In genomic region chr4:24798036-24798610, GRCh38 we compare ENCODE assay signal across 32 cellular contexts. TPM values are rescaled to one million over a fixed set of nuclear protein-coding genes. Genes with fewer than 3 reads are reported as not detected.
"Had no signal": no experiment of that assay in that cellular context is flagged by ENCODE, and none has a peak within 500 bp of the region (broad histone marks: within the 10 kb centered on the region; RNA-seq: fewer than 3 reads in every experiment).

No MANE protein-coding gene starts in this region.

- H3K4me3 ChIP-seq: adrenal gland, PC-9 had no signal

- DNase-seq: activated B cell treated with CpG ODN at 0.5 μM for 24 hours; activated CD4-positive, alpha-beta memory T cell treated with anti-CD3 and anti-CD28 coated beads for 36 hours; activated CD4-positive, alpha-beta T cell treated with anti-CD3 and anti-CD28 coated beads for 4 hours; activated CD4-positive, alpha-beta T cell treated with anti-CD3 and anti-CD28 coated beads, Interleukin-2, amount 50 U/mL, for 1 hour; activated CD4-positive, CD25-positive, alpha-beta regulatory T cell treated with anti-CD3 and anti-CD28 coated beads, Interleukin-2, amount 50 U/mL, for 72 hours; activated CD8-positive, alpha-beta memory T cell treated with anti-CD3 and anti-CD28 coated beads, Interleukin-2, amount 50 U/mL, for 4 hours; activated gamma-delta T cell treated with Interleukin-2 at 50 U/mL for 16 hours; activated naive CD4-positive, alpha-beta T cell treated with anti-CD3 and anti-CD28 coated beads for 36 hours; activated T-cell treated with anti-CD3 and anti-CD28 coated beads for 4 hours; activated T-cell treated with anti-CD3 and anti-CD28 coated beads, Interleukin-2, amount 50 U/mL, for 4 hours; adrenal gland; Karpas-422; KBM-7; NCI-H1105; NCI-H1436; NCI-H1694; NCI-H1930; NCI-H2081 treated with DMSO at 0.1 percent for 48 hours; NCI-H510A; PC-9; Right ventricle myocardium superior; SW 1271; T-helper 1 cell; T-helper 2 cell; T-helper 9 cell had no signal

- H3K36me3 Mint-ChIP-seq: activated CD4-positive, alpha-beta memory T cell treated with anti-CD3 and anti-CD28 coated beads for 36 hours had no signal

- H3K4me1 Mint-ChIP-seq: activated B cell treated with CpG ODN at 0.5 μM for 24 hours had no signal

- H3K27ac Mint-ChIP-seq: activated B cell treated with CpG ODN at 0.5 μM for 24 hours; activated CD4-positive, alpha-beta memory T cell treated with anti-CD3 and anti-CD28 coated beads for 36 hours; activated naive CD4-positive, alpha-beta T cell treated with anti-CD3 and anti-CD28 coated beads for 36 hours; activated naive CD4-positive, alpha-beta T cell treated with anti-CD3 and anti-CD28 coated beads, Interleukin-2, amount 50 U/mL, for 72 hours; activated T-helper 1 cell treated with anti-CD3 and anti-CD28 coated beads, Interleukin-12 subunit alpha, Interleukin-12 subunit beta, Interleukin-2, Interleukin-4 antibody, amounts not matched to agents 30 ng/mL and 10 ng/mL and 1 ng/mL, durations not matched to agents 14 hours and 24 hours and 36 hours; brain had no signal

- H3K9me3 ChIP-seq: adrenal gland had no signal

- H3K36me3 ChIP-seq: adrenal gland had no signal

- H3K4me3 Mint-ChIP-seq: activated B cell treated with CpG ODN at 0.5 μM for 24 hours; activated CD4-positive, alpha-beta memory T cell treated with anti-CD3 and anti-CD28 coated beads for 36 hours; activated naive CD4-positive, alpha-beta T cell treated with anti-CD3 and anti-CD28 coated beads for 36 hours; activated T-cell treated with anti-CD3 and anti-CD28 coated beads, Interleukin-2, amount 50 U/mL, for 4 hours; activated T-helper 1 cell treated with anti-CD3 and anti-CD28 coated beads, Interleukin-12 subunit alpha, Interleukin-12 subunit beta, Interleukin-2, Interleukin-4 antibody, amounts not matched to agents 30 ng/mL and 10 ng/mL and 1 ng/mL, durations not matched to agents 14 hours and 24 hours and 36 hours; brain had no signal

- H3K9me3 Mint-ChIP-seq: activated B cell treated with CpG ODN at 0.5 μM for 24 hours; activated CD4-positive, alpha-beta memory T cell treated with anti-CD3 and anti-CD28 coated beads for 36 hours; activated naive CD4-positive, alpha-beta T cell treated with anti-CD3 and anti-CD28 coated beads for 36 hours; activated naive CD4-positive, alpha-beta T cell treated with anti-CD3 and anti-CD28 coated beads, Interleukin-2, amount 50 U/mL, for 72 hours; activated T-cell treated with anti-CD3 and anti-CD28 coated beads, Interleukin-2, amount 50 U/mL, for 4 hours; activated T-helper 1 cell treated with anti-CD3 and anti-CD28 coated beads, Interleukin-12 subunit alpha, Interleukin-12 subunit beta, Interleukin-2, Interleukin-4 antibody, amounts not matched to agents 30 ng/mL and 10 ng/mL and 1 ng/mL, durations not matched to agents 14 hours and 24 hours and 36 hours had no signal

- ATAC-seq: activated naive CD4-positive, alpha-beta T cell treated with anti-CD3 and anti-CD28 coated beads, Interleukin-2, amount 50 U/mL, for 72 hours; activated T-cell treated with anti-CD3 and anti-CD28 coated beads, Interleukin-2, amount 50 U/mL, for 4 hours had no signal

- H3K27ac ChIP-seq: adrenal gland, PC-9, VCaP had no signal

RNA-seq across cellular contexts. Expression of gene SOD3, which starts 2.8 kb away (rescaled TPM):
- total RNA-seq: activated B cell treated with CpG ODN at 0.5 μM for 24 hours; activated CD4-positive, alpha-beta memory T cell treated with anti-CD3 and anti-CD28 coated beads for 36 hours; activated naive CD4-positive, alpha-beta T cell treated with anti-CD3 and anti-CD28 coated beads for 36 hours; activated naive CD4-positive, alpha-beta T cell treated with anti-CD3 and anti-CD28 coated beads, Interleukin-2, amount 50 U/mL, for 72 hours; activated T-helper 1 cell treated with anti-CD3 and anti-CD28 coated beads, Interleukin-12 subunit alpha, Interleukin-12 subunit beta, Interleukin-2, Interleukin-4 antibody, amounts not matched to agents 30 ng/mL and 10 ng/mL and 1 ng/mL, durations not matched to agents 14 hours and 24 hours and 36 hours; bronchial epithelial cell; MCF 10A; OCI-LY7 had no signal
